11 cellular contexts compared by ENCODE assay signal in genomic region chr2:27815860-27816438, GRCh38.
"Had no signal": no experiment of that assay in that cellular context is flagged by ENCODE, and none has a peak within 500 bp of the region (broad histone marks: within the 10 kb centered on the region; RNA-seq: fewer than 3 reads in every experiment).

No MANE protein-coding gene starts in this region.

- H2AFZ ChIP-seq: GM23248 had no signal

- FAIRE-seq: HTR-8/SVneo, K562 had no signal

- H3K4me3 ChIP-seq: GM23248, HAP-1, K562 had no signal

- H3K36me3 ChIP-seq: HAP-1 had no signal

- H3K9me3 ChIP-seq: HAP-1 had no signal

- H3K9ac ChIP-seq: GM23248 had no signal

- ATAC-seq: HCT116, K562 had no signal

- H3K4me1 ChIP-seq: HAP-1 had no signal

- DNase-seq: GM23248, GOT3, H7, HFFc6, IMR-90, KG1 had no signal

- H3K27ac ChIP-seq: GM23248, HL-60 had no signal
